29 cellular contexts compared by ENCODE assay signal in genomic region chr1:38198099-38198498, GRCh38.
"Had no signal": no experiment of that assay in that cellular context is flagged by ENCODE, and none has a peak within 500 bp of the region (broad histone marks: within the 10 kb centered on the region; RNA-seq: fewer than 3 reads in every experiment).

No MANE protein-coding gene starts in this region.

- H3K9me3 ChIP-seq: ascending aorta had no signal

- H3K36me3 Mint-ChIP-seq: activated CD4-positive, alpha-beta memory T cell treated with anti-CD3 and anti-CD28 coated beads for 36 hours; activated CD8-positive, alpha-beta memory T cell treated with anti-CD3 and anti-CD28 coated beads, Interleukin-2, amount 10 ng/mL, durations not matched to agents 7 days and 5 days; activated naive CD4-positive, alpha-beta T cell treated with anti-CD3 and anti-CD28 coated beads, Interleukin-2, amount 50 U/mL, for 24 hours; activated naive CD8-positive, alpha-beta T cell treated with anti-CD3 and anti-CD28 coated beads, Interleukin-2, amount 10 ng/mL, durations not matched to agents 7 days and 5 days; brain had no signal

- H3K27me3 ChIP-seq: ascending aorta, breast epithelium, cardiac muscle cell had no signal

- H3K4me3 Mint-ChIP-seq: activated CD4-positive, alpha-beta memory T cell treated with anti-CD3 and anti-CD28 coated beads for 36 hours; activated CD4-positive, alpha-beta T cell treated with anti-CD3 and anti-CD28 coated beads for 36 hours; activated CD4-positive, alpha-beta T cell treated with anti-CD3 and anti-CD28 coated beads, Interleukin-2, amount 10 ng/mL, durations not matched to agents 24 days and 14 days; activated CD8-positive, alpha-beta memory T cell treated with anti-CD3 and anti-CD28 coated beads, Interleukin-2, amount 10 ng/mL, durations not matched to agents 7 days and 5 days; activated CD8-positive, alpha-beta T cell treated with anti-CD3 and anti-CD28 coated beads, Interleukin-2, amount 10 ng/mL, durations not matched to agents 7 days and 5 days; activated naive CD4-positive, alpha-beta T cell treated with anti-CD3 and anti-CD28 coated beads for 36 hours; activated naive CD4-positive, alpha-beta T cell treated with anti-CD3 and anti-CD28 coated beads, Interleukin-2, amount 50 U/mL, for 24 hours; activated naive CD8-positive, alpha-beta T cell treated with anti-CD3 and anti-CD28 coated beads, Interleukin-2, amount 10 ng/mL, durations not matched to agents 7 days and 5 days; activated T-helper 1 cell treated with anti-CD3 and anti-CD28 coated beads, Interleukin-12 subunit alpha, Interleukin-12 subunit beta, Interleukin-2, Interleukin-4 antibody, amounts not matched to agents 30 ng/mL and 10 ng/mL and 1 ng/mL, durations not matched to agents 14 hours and 24 hours and 36 hours; central memory CD8-positive, alpha-beta T cell; dendritic cell treated with granulocyte-macrophage colony-stimulating factor and Interleukin-4, amounts not matched to agents 40 ng/mL and 50 ng/mL, for 4 days; endodermal cell had no signal

- H3K27ac Mint-ChIP-seq: activated CD4-positive, alpha-beta memory T cell treated with anti-CD3 and anti-CD28 coated beads for 36 hours; activated CD4-positive, alpha-beta T cell treated with anti-CD3 and anti-CD28 coated beads for 36 hours; activated CD4-positive, alpha-beta T cell treated with anti-CD3 and anti-CD28 coated beads, Interleukin-2, amount 10 ng/mL, durations not matched to agents 24 days and 14 days; activated CD8-positive, alpha-beta memory T cell treated with anti-CD3 and anti-CD28 coated beads, Interleukin-2, amount 10 ng/mL, durations not matched to agents 7 days and 5 days; activated CD8-positive, alpha-beta T cell treated with anti-CD3 and anti-CD28 coated beads, Interleukin-2, amount 10 ng/mL, durations not matched to agents 7 days and 5 days; activated naive CD4-positive, alpha-beta T cell treated with anti-CD3 and anti-CD28 coated beads for 36 hours; activated naive CD4-positive, alpha-beta T cell treated with anti-CD3 and anti-CD28 coated beads, Interleukin-2, amount 50 U/mL, for 24 hours; activated naive CD8-positive, alpha-beta T cell treated with anti-CD3 and anti-CD28 coated beads, Interleukin-2, amount 10 ng/mL, durations not matched to agents 7 days and 5 days; activated T-helper 1 cell treated with anti-CD3 and anti-CD28 coated beads, Interleukin-12 subunit alpha, Interleukin-12 subunit beta, Interleukin-2, Interleukin-4 antibody, amounts not matched to agents 30 ng/mL and 10 ng/mL and 1 ng/mL, durations not matched to agents 14 hours and 24 hours and 36 hours; activated T-helper 2 cell treated with anti-CD3 and anti-CD28 coated beads, Interferon-gamma antibody, Interleukin-2, Interleukin-4, amounts not matched to agents 10 μg/mL and 5 μg/mL and 100 μg/mL, durations not matched to agents 14 hours and 24 hours and 36 hours; dendritic cell treated with granulocyte-macrophage colony-stimulating factor and Interleukin-4, amounts not matched to agents 40 ng/mL and 50 ng/mL, for 4 days; endodermal cell had no signal

- DNase-seq: activated CD4-positive, alpha-beta memory T cell treated with anti-CD3 and anti-CD28 coated beads for 36 hours; activated CD4-positive, alpha-beta T cell treated with anti-CD3 and anti-CD28 coated beads for 36 hours; activated CD4-positive, alpha-beta T cell treated with anti-CD3 and anti-CD28 coated beads, Interleukin-2, amount 10 ng/mL, durations not matched to agents 24 days and 14 days; activated CD4-positive, CD25-positive, alpha-beta regulatory T cell; activated CD4-positive, CD25-positive, alpha-beta regulatory T cell treated with anti-CD3 and anti-CD28 coated beads, Interleukin-2, amount 50 U/mL, for 72 hours; activated CD8-positive, alpha-beta memory T cell treated with anti-CD3 and anti-CD28 coated beads, Interleukin-2, amount 10 ng/mL, durations not matched to agents 7 days and 5 days; activated CD8-positive, alpha-beta memory T cell treated with anti-CD3 and anti-CD28 coated beads, Interleukin-2, amount 50 U/mL, for 4 hours; activated CD8-positive, alpha-beta T cell treated with anti-CD3 and anti-CD28 coated beads, Interleukin-2, amount 10 ng/mL, durations not matched to agents 7 days and 5 days; activated effector memory CD4-positive, alpha-beta T cell treated with anti-CD3 and anti-CD28 coated beads, Interleukin-2, amount 50 U/mL, for 16 hours; activated naive CD4-positive, alpha-beta T cell treated with anti-CD3 and anti-CD28 coated beads for 36 hours; activated naive CD8-positive, alpha-beta T cell treated with anti-CD3 and anti-CD28 coated beads, Interleukin-2, amount 10 ng/mL, durations not matched to agents 7 days and 5 days; activated T-cell treated with anti-CD3 and anti-CD28 coated beads, Interleukin-2, amount 50 U/mL, for 1 hour; activated T-cell treated with anti-CD3 and anti-CD28 coated beads, Interleukin-2, amount 50 U/mL, for 48 hours; dorsolateral prefrontal cortex; effector memory CD4-positive, alpha-beta T cell; endodermal cell; foreskin fibroblast; head of caudate nucleus; T-helper 2 cell had no signal

- H3K27me3 Mint-ChIP-seq: dendritic cell treated with granulocyte-macrophage colony-stimulating factor and Interleukin-4, amounts not matched to agents 40 ng/mL and 50 ng/mL, for 4 days had no signal

- H3K36me3 ChIP-seq: ascending aorta, breast epithelium, cardiac muscle cell had no signal

- H3K27ac ChIP-seq: ascending aorta, breast epithelium, cardiac muscle cell, coronary artery, dorsolateral prefrontal cortex had no signal

- H3K4me1 Mint-ChIP-seq: activated CD4-positive, alpha-beta T cell treated with anti-CD3 and anti-CD28 coated beads for 36 hours; activated CD4-positive, alpha-beta T cell treated with anti-CD3 and anti-CD28 coated beads, Interleukin-2, amount 10 ng/mL, durations not matched to agents 24 days and 14 days; activated CD8-positive, alpha-beta memory T cell treated with anti-CD3 and anti-CD28 coated beads, Interleukin-2, amount 10 ng/mL, durations not matched to agents 7 days and 5 days; activated naive CD4-positive, alpha-beta T cell treated with anti-CD3 and anti-CD28 coated beads, Interleukin-2, amount 50 U/mL, for 24 hours; activated naive CD8-positive, alpha-beta T cell treated with anti-CD3 and anti-CD28 coated beads, Interleukin-2, amount 10 ng/mL, durations not matched to agents 7 days and 5 days; central memory CD8-positive, alpha-beta T cell; endodermal cell had no signal

- H3K9me3 Mint-ChIP-seq: activated CD4-positive, alpha-beta memory T cell treated with anti-CD3 and anti-CD28 coated beads for 36 hours; activated CD4-positive, alpha-beta T cell treated with anti-CD3 and anti-CD28 coated beads, Interleukin-2, amount 10 ng/mL, durations not matched to agents 24 days and 14 days; activated naive CD4-positive, alpha-beta T cell treated with anti-CD3 and anti-CD28 coated beads for 36 hours; activated naive CD4-positive, alpha-beta T cell treated with anti-CD3 and anti-CD28 coated beads, Interleukin-2, amount 50 U/mL, for 24 hours; activated T-helper 1 cell treated with anti-CD3 and anti-CD28 coated beads, Interleukin-12 subunit alpha, Interleukin-12 subunit beta, Interleukin-2, Interleukin-4 antibody, amounts not matched to agents 30 ng/mL and 10 ng/mL and 1 ng/mL, durations not matched to agents 14 hours and 24 hours and 36 hours; activated T-helper 2 cell treated with anti-CD3 and anti-CD28 coated beads, Interferon-gamma antibody, Interleukin-2, Interleukin-4, amounts not matched to agents 10 μg/mL and 5 μg/mL and 100 μg/mL, durations not matched to agents 14 hours and 24 hours and 36 hours; central memory CD8-positive, alpha-beta T cell; dendritic cell treated with granulocyte-macrophage colony-stimulating factor and Interleukin-4, amounts not matched to agents 40 ng/mL and 50 ng/mL, for 4 days had no signal

- H3K4me3 ChIP-seq: ascending aorta, breast epithelium, cardiac muscle cell, coronary artery had no signal

- H3K4me1 ChIP-seq: ascending aorta, breast epithelium had no signal
